In the genomic region with DNA sequence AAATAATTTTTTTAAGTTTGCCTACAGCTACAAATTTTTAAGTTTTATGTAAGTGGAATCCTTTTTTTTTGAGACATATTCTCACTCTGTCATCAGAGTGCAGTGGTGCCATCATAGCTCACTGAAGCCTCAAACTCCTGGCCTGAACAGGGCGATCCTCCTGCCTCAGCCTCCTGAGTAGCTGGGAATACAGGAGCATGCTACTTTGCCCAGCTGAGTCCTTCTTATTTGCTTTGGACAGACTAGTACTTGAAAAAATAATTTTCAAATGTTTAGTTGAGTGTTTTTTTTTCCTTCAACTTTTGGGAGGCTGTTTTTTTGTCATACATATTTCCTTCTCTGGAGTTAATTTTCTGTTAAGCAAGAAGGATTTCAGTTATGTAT, we compare ENCODE assay signal across 15 cellular contexts. TPM values are rescaled to one million over a fixed set of nuclear protein-coding genes. Genes with fewer than 3 reads are reported as not detected.
A peak's percentile ranks its signal among the peaks of the same experiment; 100 is the strongest.
DNase-seq lines count a peak whose midpoint lies in the region; ATAC-seq and TF ChIP-seq lines count a peak whose summit lies in the region.
"Had no signal": no experiment of that assay in that cellular context is flagged by ENCODE, and none has a peak within 500 bp of the region (broad histone marks: within the 10 kb centered on the region; RNA-seq: fewer than 3 reads in every experiment).

No MANE protein-coding gene starts in this region.

- POLR2A ChIA-PET in Caco-2 (lab: Charles Lee): no interaction called here

- TF ChIP-seq POLR2A in thyroid gland (IDR thresholded peaks at IDR 0.05) (no peak), esophagus squamous epithelium (IDR thresholded peaks at IDR 0.05) (no peak)

- H3K36me3 Mint-ChIP-seq in Caco-2 (ENCODE audit: insufficient read depth, unreplicated experiment) (peaks cover 65% of the 10 kb centered on the region), osteocyte (ENCODE audit: unreplicated experiment) (peaks cover 16% of the 10 kb centered on the region)

- H3K27ac ChIP-seq in left lung: no peak overlapping the region
- peak overlapping the region; percentile 51 to 71 (median 57) for H3K27ac ChIP-seq in thyroid gland
- H3K27ac ChIP-seq in esophagus squamous epithelium: no peak overlapping the region

- H3K27me3 ChIP-seq in Caco-2 (replicated peaks; ENCODE audit: control insufficient read depth, insufficient read depth, low read length) (no peaks in the 10 kb centered on the region), left lung (no peaks in the 10 kb centered on the region), thyroid gland (no peaks in the 10 kb centered on the region), esophagus squamous epithelium (no peaks in the 10 kb centered on the region)
- H3K27me3 ChIP-seq: BLaER1 treated with 17β-estradiol and CSF1 and Interleukin-3, amounts not matched to agents 10 nM and 100 nM had no signal

- H3K36me3 ChIP-seq in Caco-2 (ENCODE audit: control insufficient read depth, insufficient read depth, low read length) (no peaks in the 10 kb centered on the region), left lung (peaks cover 0 to 43% of the 10 kb centered on the region in 2 donors), thyroid gland (no peaks in the 10 kb centered on the region), esophagus squamous epithelium (peaks cover 0 to 37% (median 0%) of the 10 kb centered on the region in 3 donors)

- WGBS in thyroid gland, 2 donors: 87 to 93% methylated on average over 1 of the region's 1 CpG
- 80 to 100% methylated on average over 1 of the region's 1 CpG for WGBS in esophagus squamous epithelium, 2 donors

- H3K27me3 Mint-ChIP-seq in Caco-2 (ENCODE audit: insufficient read depth, unreplicated experiment) (no peaks in the 10 kb centered on the region), osteocyte (ENCODE audit: unreplicated experiment) (no peaks in the 10 kb centered on the region)
- H3K27me3 Mint-ChIP-seq: CD4-positive, CD25-positive, alpha-beta regulatory T cell had no signal

- H3K4me1 ChIP-seq in Caco-2: peaks cover 31% of the 10 kb centered on the region
- peaks cover 21 to 39% of the 10 kb centered on the region in 2 donors for H3K4me1 ChIP-seq in left lung
- peaks cover 34 to 37% of the 10 kb centered on the region in 2 donors for H3K4me1 ChIP-seq in thyroid gland
- peaks cover 11 to 85% (median 39%) of the 10 kb centered on the region in 3 donors for H3K4me1 ChIP-seq in esophagus squamous epithelium

- TF ChIP-seq CTCF in Caco-2 (IDR thresholded peaks at IDR 0.05; ENCODE audit: insufficient read depth in 1 of 2, low read depth in 1 of 2, low read length in 1 of 2, severe bottlenecking in 1 of 2, unreplicated experiment in 1 of 2) (no peak), left lung (IDR thresholded peaks at IDR 0.05) (no peak), osteocyte (IDR thresholded peaks at IDR 0.05) (no peak), thyroid gland (IDR thresholded peaks at IDR 0.05) (no peak), esophagus squamous epithelium (IDR thresholded peaks at IDR 0.05) (no peak)

- intact Hi-C loops in Caco-2 (cut with micrococcal nuclease; ENCODE audit: unreplicated experiment): no loop called here
- intact Hi-C loops in left lung (cut with DNase I): no loop called here
- intact Hi-C loops in thyroid gland (cut with DNase I): no loop called here
- intact Hi-C loops in esophagus squamous epithelium (cut with DNase I): no loop called here
- intact Hi-C loops in posterior vena cava (cut with DNase I): no loop called here
- intact Hi-C loops in cardiac septum (cut with DNase I): no loop called here

- H3K27ac Mint-ChIP-seq in Caco-2 (ENCODE audit: unreplicated experiment): peak overlapping the region; percentile 76
- H3K27ac Mint-ChIP-seq in osteocyte (ENCODE audit: unreplicated experiment): peak overlapping the region; percentile 91

- H3K9me3 ChIP-seq in Caco-2 (no peaks in the 10 kb centered on the region), left lung (no peaks in the 10 kb centered on the region), thyroid gland (no peaks in the 10 kb centered on the region), esophagus squamous epithelium (no peaks in the 10 kb centered on the region)
- H3K9me3 ChIP-seq: BLaER1 treated with 17β-estradiol and CSF1 and Interleukin-3, amounts not matched to agents 10 nM and 100 nM had no signal

- ATAC-seq in left lung: peak; percentile 53
- ATAC-seq: GM23338 had no signal

- H3K4me3 ChIP-seq in Caco-2 (ENCODE audit: low read depth, low read length): no peak overlapping the region
- no peak overlapping the region for H3K4me3 ChIP-seq in left lung
- no peak overlapping the region for H3K4me3 ChIP-seq in thyroid gland (replicated peaks in 1 of 3)
- H3K4me3 ChIP-seq in esophagus squamous epithelium: no peak overlapping the region
- H3K4me3 ChIP-seq: BLaER1 treated with 17β-estradiol and CSF1 and Interleukin-3, amounts not matched to agents 10 nM and 100 nM; GM12878; GM23338 had no signal

- H3K4me1 Mint-ChIP-seq in Caco-2 (ENCODE audit: low read depth, unreplicated experiment) (peaks cover 21% of the 10 kb centered on the region), osteocyte (ENCODE audit: unreplicated experiment) (peaks cover 37% of the 10 kb centered on the region)

- CTCF ChIA-PET in Caco-2 (lab: Charles Lee): interaction anchor here (1.4 kb wide), 1 partner anchor 13 kb away, joined by 3 read pairs; no protein-coding TSS in a partner anchor

- DNase-seq in Caco-2 (no peak), left lung (no peak), osteocyte (ENCODE audit: extremely low spot score, unreplicated experiment) (no peak), thyroid gland (no peak), esophagus squamous epithelium (lab: John Stamatoyannopoulos, UW) (no peak), posterior vena cava (ENCODE audit: low spot score) (no peak), cardiac septum (ENCODE audit: low spot score) (no peak)
- DNase-seq: 8988T; AML-193; CD4-positive, CD25-positive, alpha-beta regulatory T cell; DMS79; H7 had no signal

- H3K9me3 Mint-ChIP-seq in Caco-2 (ENCODE audit: unreplicated experiment): no peaks in the 10 kb centered on the region
- H3K9me3 Mint-ChIP-seq in osteocyte (ENCODE audit: unreplicated experiment): no peaks in the 10 kb centered on the region
- H3K9me3 Mint-ChIP-seq: CD4-positive, CD25-positive, alpha-beta regulatory T cell; GM23338 had no signal

- BruUV-seq in Caco-2 (replicated peaks; lab: Mats Ljungman, UMichigan): no TSS peak

- H3K4me3 Mint-ChIP-seq in Caco-2 (ENCODE audit: unreplicated experiment): no peak overlapping the region
- no peak overlapping the region for H3K4me3 Mint-ChIP-seq in osteocyte (ENCODE audit: unreplicated experiment)
- H3K4me3 Mint-ChIP-seq: GM23338 had no signal

RNA-seq across cellular contexts. Expression of a gene that starts 7.4 kb away (rescaled TPM):
- total RNA-seq in Caco-2 (2022) (66.2 TPM in 2 replicates), left lung (10 to 100 TPM; 55.1 to 63.5 TPM), osteocyte (56.1 and 56.5 TPM in 2 replicates), thyroid gland (100 to 1,000 TPM in 2 of 4 donors, 10 to 100 TPM in 2; 92.6 to 140 (median 104) TPM), esophagus squamous epithelium (10 to 100 TPM; 34.8 to 65.4 (median 44.1) TPM), posterior vena cava (10 to 100 TPM; 42.5 to 53.3 TPM), cardiac septum (31.1 TPM)

RNA-seq across cellular contexts. Expression of a gene that starts 27.9 kb away (rescaled TPM):
- total RNA-seq in Caco-2 (2022): 287 and 288 TPM in 2 replicates
- 100 to 1,000 TPM; 340 to 479 TPM for total RNA-seq in left lung
- 282 and 300 TPM in 2 replicates for total RNA-seq in osteocyte
- total RNA-seq in thyroid gland: 100 to 1,000 TPM; 202 to 921 (median 592) TPM
- total RNA-seq in esophagus squamous epithelium: 100 to 1,000 TPM in 2 of 4 donors, 10 to 100 TPM in 2; 84.1 to 178 (median 132) TPM
- total RNA-seq in posterior vena cava: 100 to 1,000 TPM; 160 to 218 TPM
- total RNA-seq in cardiac septum: 284 TPM

Comparison
In these comparisons a context has a peak if more than half of its experiments do, and no peak if none do; other contexts are left out.
1. H3K27ac ChIP-seq: peak in thyroid gland (3 of 3); none in left lung (0 of 2) and esophagus squamous epithelium (0 of 4).